In the genomic region with DNA sequence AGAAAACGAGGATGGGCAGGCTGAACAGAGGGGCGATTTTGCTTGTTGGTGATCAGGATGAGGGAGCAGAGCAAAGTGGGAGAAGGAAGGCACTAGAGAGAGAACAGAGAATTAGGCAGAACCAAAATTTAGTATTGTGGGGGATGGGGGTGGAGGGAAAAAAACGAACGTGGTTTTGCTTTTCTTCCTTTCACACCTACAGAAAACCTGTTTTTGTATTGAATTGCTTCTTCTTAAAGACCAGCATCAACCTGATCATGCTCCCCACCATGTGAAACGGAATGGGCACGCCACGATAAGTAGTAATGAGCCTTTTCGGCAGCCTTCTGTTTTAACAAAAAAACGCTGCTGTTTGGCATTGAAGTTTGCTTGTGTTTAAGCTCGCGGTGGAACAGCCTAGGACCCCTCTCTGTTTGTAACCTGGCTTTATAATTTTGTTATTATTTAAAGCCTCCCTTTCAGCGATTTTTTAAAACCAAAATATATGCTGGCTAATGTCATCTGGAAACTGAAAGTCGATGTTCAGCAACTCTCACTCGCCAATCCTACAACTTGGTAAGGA, we compare ENCODE assay signal across 10 cellular contexts. TPM values are rescaled to one million over a fixed set of nuclear protein-coding genes. Genes with fewer than 3 reads are reported as not detected.
DNase-seq lines count a peak whose midpoint lies in the region; ATAC-seq and TF ChIP-seq lines count a peak whose summit lies in the region.
"Had no signal": no experiment of that assay in that cellular context is flagged by ENCODE, and none has a peak within 500 bp of the region (broad histone marks: within the 10 kb centered on the region; RNA-seq: fewer than 3 reads in every experiment).

No MANE protein-coding gene starts in this region.

- peaks cover 24% of the 10 kb centered on the region for H3K4me1 Mint-ChIP-seq in CD14-positive monocyte
- peaks cover 17% of the 10 kb centered on the region for H3K4me1 Mint-ChIP-seq in activated naive CD8-positive, alpha-beta T cell treated with anti-CD3 and anti-CD28 coated beads, Interleukin-2, amount 50 U/mL, for 24 hours

- H3K36me3 ChIP-seq in mucosa of rectum (ENCODE audit: control insufficient read depth in 2 of 2, insufficient read depth in 2 of 2, low read length in 2 of 2): no peaks in the 10 kb centered on the region
- H3K36me3 ChIP-seq: cardiac muscle cell, prostate gland had no signal

- TF ChIP-seq CTCF in CD14-positive monocyte (IDR thresholded peaks at IDR 0.05): no peak
- no peak for TF ChIP-seq CTCF in GM13977 (IDR thresholded peaks at IDR 0.05; ENCODE audit: extremely low read depth, insufficient read depth, missing control alignments)

- no peak overlapping the region for H3K9ac ChIP-seq in mucosa of rectum (ENCODE audit: low read depth in 1 of 2, low read length in 2 of 2)

- DNase-seq in CD14-positive monocyte (ENCODE audit: low spot score): no peak
- DNase-seq in activated naive CD8-positive, alpha-beta T cell treated with anti-CD3 and anti-CD28 coated beads, Interleukin-2, amount 50 U/mL, for 24 hours: no peak
- DNase-seq in GM13977 (ENCODE audit: low spot score): no peak
- no peak for DNase-seq in NCI-H2029 (lab: John Stamatoyannopoulos, UW)
- no peak for DNase-seq in NCI-H1436 (lab: John Stamatoyannopoulos, UW)
- DNase-seq in kidney glomerular epithelial cell (lab: John Stamatoyannopoulos, UW): no peak

- peak overlapping the region in 1 of 2 donors; percentile 23 for H3K4me3 ChIP-seq in mucosa of rectum (ENCODE audit: low read length in 2 of 2)
- H3K4me3 ChIP-seq: cardiac muscle cell, prostate gland had no signal

- H3K27me3 ChIP-seq in mucosa of rectum (ENCODE audit: control insufficient read depth in 2 of 2, insufficient read depth in 2 of 2, low read length in 2 of 2): no peaks in the 10 kb centered on the region
- H3K27me3 ChIP-seq: cardiac muscle cell had no signal

- no peaks in the 10 kb centered on the region for H3K9me3 ChIP-seq in mucosa of rectum (ENCODE audit: control insufficient read depth in 2 of 2, low read length in 2 of 2)
- H3K9me3 ChIP-seq: prostate gland had no signal

- H3K9me3 Mint-ChIP-seq in CD14-positive monocyte: peaks cover 0 to 2% (median 0%) of the 10 kb centered on the region in 7 donors
- H3K9me3 Mint-ChIP-seq in activated naive CD8-positive, alpha-beta T cell treated with anti-CD3 and anti-CD28 coated beads, Interleukin-2, amount 50 U/mL, for 24 hours: no peaks in the 10 kb centered on the region

- H3K27ac ChIP-seq in mucosa of rectum (ENCODE audit: low read depth in 2 of 2, low read length in 2 of 2): peak overlapping the region; percentile 64 to 76
- H3K27ac ChIP-seq: cardiac muscle cell had no signal

- H3K36me3 Mint-ChIP-seq in CD14-positive monocyte: no peaks in the 10 kb centered on the region
- H3K36me3 Mint-ChIP-seq in activated naive CD8-positive, alpha-beta T cell treated with anti-CD3 and anti-CD28 coated beads, Interleukin-2, amount 50 U/mL, for 24 hours (ENCODE audit: low read depth): no peaks in the 10 kb centered on the region

- intact Hi-C loops in CD14-positive monocyte (cut with micrococcal nuclease): loop anchor here in 1 of 2 donors (5.0 kb wide), 1 partner anchor 34 kb away; a partner anchor contains a TSS

- peaks cover 2 to 11% of the 10 kb centered on the region in 2 donors for H3K4me1 ChIP-seq in mucosa of rectum (ENCODE audit: control insufficient read depth in 2 of 2, insufficient read depth in 2 of 2, low read length in 2 of 2)
- H3K4me1 ChIP-seq: prostate gland had no signal

- H3K27ac Mint-ChIP-seq in CD14-positive monocyte: peak overlapping the region in 6 of 7 donors; percentile 36 to 98 (median 88)
- no peak overlapping the region for H3K27ac Mint-ChIP-seq in activated naive CD8-positive, alpha-beta T cell treated with anti-CD3 and anti-CD28 coated beads, Interleukin-2, amount 50 U/mL, for 24 hours

- peaks cover 3 to 10% (median 8%) of the 10 kb centered on the region in 3 donors for H3K27me3 Mint-ChIP-seq in CD14-positive monocyte (ENCODE audit: low read depth in 3 of 3)
- H3K27me3 Mint-ChIP-seq in activated naive CD8-positive, alpha-beta T cell treated with anti-CD3 and anti-CD28 coated beads, Interleukin-2, amount 50 U/mL, for 24 hours: peaks cover 24% of the 10 kb centered on the region

- ATAC-seq in GM21576 (IDR thresholded peaks at IDR 0.05; ENCODE audit: unreplicated experiment): peak; percentile 17
- ATAC-seq in activated naive CD8-positive, alpha-beta T cell treated with anti-CD3 and anti-CD28 coated beads, Interleukin-2, amount 50 U/mL, for 24 hours: no peak

- H3K4me3 Mint-ChIP-seq in CD14-positive monocyte: peak overlapping the region; percentile 42 to 89
- peak overlapping the region; percentile 26 for H3K4me3 Mint-ChIP-seq in activated naive CD8-positive, alpha-beta T cell treated with anti-CD3 and anti-CD28 coated beads, Interleukin-2, amount 50 U/mL, for 24 hours

- in situ Hi-C loops in GM13977 (cut with MboI; ENCODE audit: low pct_unique_long_range_greater_than_20kb, low sequenced_read_pairs, unreplicated experiment): no loop called here

RNA-seq across cellular contexts. Expression of a gene that starts 36.8 kb away (rescaled TPM):
- 10 to 100 TPM in 1 of 2 donors, 1 to 10 TPM in 1; 5.9 to 11.8 TPM for polyA plus RNA-seq in CD14-positive monocyte
